3 cellular contexts compared by ENCODE assay signal in the genomic region with DNA sequence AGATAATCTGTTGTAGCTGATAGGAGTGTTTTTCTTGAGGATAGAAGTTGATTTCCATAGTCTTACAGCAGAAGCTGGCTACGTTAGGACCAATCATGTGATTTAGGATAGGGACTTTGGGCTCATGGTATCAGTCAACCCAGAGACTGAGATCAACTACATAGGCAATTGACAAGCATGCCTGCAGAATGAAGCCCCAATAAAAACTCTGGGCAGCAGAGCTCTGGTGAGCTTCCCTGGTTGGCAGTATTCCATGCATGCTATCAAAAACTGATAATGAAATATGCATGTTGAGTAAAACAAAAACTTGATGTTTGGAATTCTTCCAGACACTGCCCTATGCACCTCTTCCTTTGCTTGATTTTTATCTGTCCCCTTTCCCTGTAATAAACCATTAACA.
A peak's percentile ranks its signal among the peaks of the same experiment; 100 is the strongest.
TF ChIP-seq lines count a peak whose summit lies in the region.

No MANE protein-coding gene starts in this region.

TF ChIP-seq in SK-N-SH, 30 proteins besides CTCF, POLR2A, EP300 and RAD21:
- TF ChIP-seq NRF1 (IDR thresholded peaks at IDR 0.05; ENCODE audit: low read depth, low read length) = no peak
- no peak for TF ChIP-seq MXI1 (IDR thresholded peaks at IDR 0.05; ENCODE audit: low read depth, low read length)
- no peak for TF ChIP-seq NFIC (IDR thresholded peaks at IDR 0.05; ENCODE audit: borderline replicate concordance)
TF ChIP-seq in SK-N-SH: peak in this region for 0.

TF ChIP-seq in SK-N-SH treated with all-trans-retinoic acid at 6 μM for 48 hours, 23 proteins besides CTCF, POLR2A, EP300 and RAD21:
- TF ChIP-seq OSR1 (CRISPR knock-in tag; IDR thresholded peaks at IDR 0.05) = no peak
- TF ChIP-seq, protein P1, sequence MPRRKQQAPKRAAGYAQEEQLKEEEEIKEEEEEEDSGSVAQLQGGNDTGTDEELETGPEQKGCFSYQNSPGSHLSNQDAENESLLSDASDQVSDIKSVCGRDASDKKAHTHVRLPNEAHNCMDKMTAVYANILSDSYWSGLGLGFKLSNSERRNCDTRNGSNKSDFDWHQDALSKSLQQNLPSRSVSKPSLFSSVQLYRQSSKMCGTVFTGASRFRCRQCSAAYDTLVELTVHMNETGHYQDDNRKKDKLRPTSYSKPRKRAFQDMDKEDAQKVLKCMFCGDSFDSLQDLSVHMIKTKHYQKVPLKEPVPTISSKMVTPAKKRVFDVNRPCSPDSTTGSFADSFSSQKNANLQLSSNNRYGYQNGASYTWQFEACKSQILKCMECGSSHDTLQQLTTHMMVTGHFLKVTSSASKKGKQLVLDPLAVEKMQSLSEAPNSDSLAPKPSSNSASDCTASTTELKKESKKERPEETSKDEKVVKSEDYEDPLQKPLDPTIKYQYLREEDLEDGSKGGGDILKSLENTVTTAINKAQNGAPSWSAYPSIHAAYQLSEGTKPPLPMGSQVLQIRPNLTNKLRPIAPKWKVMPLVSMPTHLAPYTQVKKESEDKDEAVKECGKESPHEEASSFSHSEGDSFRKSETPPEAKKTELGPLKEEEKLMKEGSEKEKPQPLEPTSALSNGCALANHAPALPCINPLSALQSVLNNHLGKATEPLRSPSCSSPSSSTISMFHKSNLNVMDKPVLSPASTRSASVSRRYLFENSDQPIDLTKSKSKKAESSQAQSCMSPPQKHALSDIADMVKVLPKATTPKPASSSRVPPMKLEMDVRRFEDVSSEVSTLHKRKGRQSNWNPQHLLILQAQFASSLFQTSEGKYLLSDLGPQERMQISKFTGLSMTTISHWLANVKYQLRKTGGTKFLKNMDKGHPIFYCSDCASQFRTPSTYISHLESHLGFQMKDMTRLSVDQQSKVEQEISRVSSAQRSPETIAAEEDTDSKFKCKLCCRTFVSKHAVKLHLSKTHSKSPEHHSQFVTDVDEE (CRISPR knock-in tag; IDR thresholded peaks at IDR 0.05) = no peak
- TF ChIP-seq GLIS3 (CRISPR knock-in tag; IDR thresholded peaks at IDR 0.05) = no peak
- TF ChIP-seq ZFP3 (CRISPR knock-in tag; IDR thresholded peaks at IDR 0.05) = no peak
- TF ChIP-seq, protein P2, sequence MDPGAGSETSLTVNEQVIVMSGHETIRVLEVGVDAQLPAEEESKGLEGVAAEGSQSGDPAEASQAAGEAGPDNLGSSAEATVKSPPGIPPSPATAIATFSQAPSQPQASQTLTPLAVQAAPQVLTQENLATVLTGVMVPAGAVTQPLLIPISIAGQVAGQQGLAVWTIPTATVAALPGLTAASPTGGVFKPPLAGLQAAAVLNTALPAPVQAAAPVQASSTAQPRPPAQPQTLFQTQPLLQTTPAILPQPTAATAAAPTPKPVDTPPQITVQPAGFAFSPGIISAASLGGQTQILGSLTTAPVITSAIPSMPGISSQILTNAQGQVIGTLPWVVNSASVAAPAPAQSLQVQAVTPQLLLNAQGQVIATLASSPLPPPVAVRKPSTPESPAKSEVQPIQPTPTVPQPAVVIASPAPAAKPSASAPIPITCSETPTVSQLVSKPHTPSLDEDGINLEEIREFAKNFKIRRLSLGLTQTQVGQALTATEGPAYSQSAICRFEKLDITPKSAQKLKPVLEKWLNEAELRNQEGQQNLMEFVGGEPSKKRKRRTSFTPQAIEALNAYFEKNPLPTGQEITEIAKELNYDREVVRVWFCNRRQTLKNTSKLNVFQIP (CRISPR knock-in tag; IDR thresholded peaks at IDR 0.05; ENCODE audit: borderline replicate concordance, low read depth) = no peak
- no peak for TF ChIP-seq ZNF8 (CRISPR knock-in tag; IDR thresholded peaks at IDR 0.05)
- no peak for TF ChIP-seq ZFP30 (CRISPR knock-in tag; IDR thresholded peaks at IDR 0.05)

TF ChIP-seq in K562, 482 proteins besides CTCF, POLR2A, EP300 and RAD21:
- TF ChIP-seq ZNF75A (CRISPR knock-in tag; IDR thresholded peaks at IDR 0.05) (no peak), ETV1 (tag; conservative IDR thresholded peaks at IDR 0.05; ENCODE audit: low read depth) (no peak), ETS2 (tag; IDR thresholded peaks at IDR 0.05; ENCODE audit: borderline replicate concordance, poor library complexity, severe bottlenecking) (no peak), MCM7 (IDR thresholded peaks at IDR 0.05) (no peak), PTRF (tag; IDR thresholded peaks at IDR 0.05) (no peak), ZBTB17 (CRISPR knock-in tag; IDR thresholded peaks at IDR 0.05) (peak; percentile 96), NONO (IDR thresholded peaks at IDR 0.05; ENCODE audit: low read depth in 2 of 2, low read length in 1 of 2) (no peak), ZNF77 (CRISPR knock-in tag; IDR thresholded peaks at IDR 0.05) (no peak), ZNF644 (tag; IDR thresholded peaks at IDR 0.05; ENCODE audit: low read depth) (no peak), ZNF316 (IDR thresholded peaks at IDR 0.05) (no peak), KLF6 (CRISPR knock-in tag; IDR thresholded peaks at IDR 0.05; ENCODE audit: borderline replicate concordance) (no peak), ZNF778 (CRISPR knock-in tag; IDR thresholded peaks at IDR 0.05) (no peak)
- TF ChIP-seq, protein P3, sequence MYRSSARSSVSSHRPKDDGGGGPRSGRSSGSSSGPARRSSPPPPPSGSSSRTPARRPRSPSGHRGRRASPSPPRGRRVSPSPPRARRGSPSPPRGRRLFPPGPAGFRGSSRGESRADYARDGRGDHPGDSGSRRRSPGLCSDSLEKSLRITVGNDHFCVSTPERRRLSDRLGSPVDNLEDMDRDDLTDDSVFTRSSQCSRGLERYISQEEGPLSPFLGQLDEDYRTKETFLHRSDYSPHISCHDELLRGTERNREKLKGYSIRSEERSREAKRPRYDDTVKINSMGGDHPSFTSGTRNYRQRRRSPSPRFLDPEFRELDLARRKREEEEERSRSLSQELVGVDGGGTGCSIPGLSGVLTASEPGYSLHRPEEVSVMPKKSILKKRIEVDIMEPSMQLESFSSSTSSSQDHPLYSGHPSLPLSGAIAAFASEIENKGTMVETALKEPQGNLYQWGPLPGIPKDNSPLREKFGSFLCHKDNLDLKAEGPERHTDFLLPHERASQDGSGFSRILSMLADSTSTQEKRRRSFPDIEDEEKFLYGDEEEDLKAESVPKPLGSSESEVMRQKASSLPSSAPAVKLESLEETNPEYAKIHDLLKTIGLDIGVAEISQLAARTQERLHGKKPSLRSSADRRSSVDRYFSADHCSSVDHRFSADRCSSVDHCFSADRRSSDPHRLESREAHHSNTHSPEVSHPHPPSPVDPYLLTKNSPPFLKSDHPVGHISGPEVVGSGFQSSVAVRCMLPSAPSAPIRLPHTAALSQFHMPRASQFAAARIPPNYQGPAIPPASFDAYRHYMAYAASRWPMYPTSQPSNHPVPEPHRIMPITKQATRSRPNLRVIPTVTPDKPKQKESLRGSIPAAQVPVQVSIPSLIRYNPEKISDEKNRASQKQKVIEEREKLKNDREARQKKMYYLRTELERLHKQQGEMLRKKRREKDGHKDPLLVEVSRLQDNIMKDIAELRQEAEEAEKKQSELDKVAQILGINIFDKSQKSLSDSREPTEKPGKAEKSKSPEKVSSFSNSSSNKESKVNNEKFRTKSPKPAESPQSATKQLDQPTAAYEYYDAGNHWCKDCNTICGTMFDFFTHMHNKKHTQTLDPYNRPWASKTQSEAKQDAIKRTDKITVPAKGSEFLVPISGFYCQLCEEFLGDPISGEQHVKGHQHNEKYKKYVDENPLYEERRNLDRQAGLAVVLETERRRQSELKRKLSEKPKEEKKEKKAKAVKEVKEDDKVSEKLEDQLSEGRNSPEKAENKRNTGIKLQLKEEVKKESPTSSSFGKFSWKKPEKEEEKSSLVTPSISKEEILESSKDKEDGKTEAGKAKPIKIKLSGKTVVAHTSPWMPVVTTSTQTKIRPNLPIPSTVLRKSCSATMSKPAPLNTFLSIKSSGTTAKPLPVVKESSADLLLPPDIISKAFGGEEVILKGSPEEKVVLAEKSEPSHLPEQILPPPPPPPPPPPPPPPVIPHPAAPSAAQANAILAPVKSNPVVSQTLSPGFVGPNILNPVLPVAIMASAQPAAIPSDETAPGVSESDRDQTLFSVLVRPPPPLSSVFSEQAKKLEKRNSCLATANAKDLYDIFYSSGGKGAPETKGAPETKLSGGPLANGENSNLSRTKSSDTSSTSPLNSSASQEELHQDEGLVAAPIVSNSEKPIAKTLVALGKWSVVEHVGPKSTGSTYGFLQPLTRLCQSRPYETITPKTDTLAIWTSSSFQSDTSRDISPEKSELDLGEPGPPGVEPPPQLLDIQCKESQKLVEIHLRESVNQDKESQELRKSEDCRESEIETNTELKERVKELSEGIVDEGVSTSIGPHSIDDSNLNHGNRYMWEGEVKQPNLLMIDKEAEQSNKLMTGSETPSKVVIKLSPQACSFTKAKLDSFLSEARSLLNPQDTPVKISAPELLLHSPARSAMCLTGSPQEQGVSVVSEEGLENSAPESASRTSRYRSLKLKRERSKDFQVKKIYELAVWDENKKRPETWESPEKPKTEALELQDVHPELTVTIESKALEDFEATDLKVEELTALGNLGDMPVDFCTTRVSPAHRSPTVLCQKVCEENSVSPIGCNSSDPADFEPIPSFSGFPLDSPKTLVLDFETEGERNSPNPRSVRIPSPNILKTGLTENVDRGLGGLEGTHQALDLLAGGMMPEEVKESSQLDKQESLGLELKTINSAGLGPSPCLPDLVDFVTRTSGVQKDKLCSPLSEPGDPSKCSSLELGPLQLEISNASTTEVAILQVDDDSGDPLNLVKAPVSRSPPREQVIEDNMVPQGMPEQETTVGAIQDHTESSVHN (IDR thresholded peaks at IDR 0.05; ENCODE audit: borderline replicate concordance in 1 of 2, low read depth in 1 of 2) = no peak
- TF ChIP-seq, protein P4, sequence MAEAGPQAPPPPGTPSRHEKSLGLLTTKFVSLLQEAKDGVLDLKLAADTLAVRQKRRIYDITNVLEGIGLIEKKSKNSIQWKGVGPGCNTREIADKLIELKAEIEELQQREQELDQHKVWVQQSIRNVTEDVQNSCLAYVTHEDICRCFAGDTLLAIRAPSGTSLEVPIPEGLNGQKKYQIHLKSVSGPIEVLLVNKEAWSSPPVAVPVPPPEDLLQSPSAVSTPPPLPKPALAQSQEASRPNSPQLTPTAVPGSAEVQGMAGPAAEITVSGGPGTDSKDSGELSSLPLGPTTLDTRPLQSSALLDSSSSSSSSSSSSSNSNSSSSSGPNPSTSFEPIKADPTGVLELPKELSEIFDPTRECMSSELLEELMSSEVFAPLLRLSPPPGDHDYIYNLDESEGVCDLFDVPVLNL (CRISPR knock-in tag; IDR thresholded peaks at IDR 0.05; ENCODE audit: low read depth) = no peak
- TF ChIP-seq, protein P5, sequence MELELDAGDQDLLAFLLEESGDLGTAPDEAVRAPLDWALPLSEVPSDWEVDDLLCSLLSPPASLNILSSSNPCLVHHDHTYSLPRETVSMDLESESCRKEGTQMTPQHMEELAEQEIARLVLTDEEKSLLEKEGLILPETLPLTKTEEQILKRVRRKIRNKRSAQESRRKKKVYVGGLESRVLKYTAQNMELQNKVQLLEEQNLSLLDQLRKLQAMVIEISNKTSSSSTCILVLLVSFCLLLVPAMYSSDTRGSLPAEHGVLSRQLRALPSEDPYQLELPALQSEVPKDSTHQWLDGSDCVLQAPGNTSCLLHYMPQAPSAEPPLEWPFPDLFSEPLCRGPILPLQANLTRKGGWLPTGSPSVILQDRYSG (tag; conservative IDR thresholded peaks at IDR 0.05; ENCODE audit: low read depth) = no peak
- TF ChIP-seq, protein P6, sequence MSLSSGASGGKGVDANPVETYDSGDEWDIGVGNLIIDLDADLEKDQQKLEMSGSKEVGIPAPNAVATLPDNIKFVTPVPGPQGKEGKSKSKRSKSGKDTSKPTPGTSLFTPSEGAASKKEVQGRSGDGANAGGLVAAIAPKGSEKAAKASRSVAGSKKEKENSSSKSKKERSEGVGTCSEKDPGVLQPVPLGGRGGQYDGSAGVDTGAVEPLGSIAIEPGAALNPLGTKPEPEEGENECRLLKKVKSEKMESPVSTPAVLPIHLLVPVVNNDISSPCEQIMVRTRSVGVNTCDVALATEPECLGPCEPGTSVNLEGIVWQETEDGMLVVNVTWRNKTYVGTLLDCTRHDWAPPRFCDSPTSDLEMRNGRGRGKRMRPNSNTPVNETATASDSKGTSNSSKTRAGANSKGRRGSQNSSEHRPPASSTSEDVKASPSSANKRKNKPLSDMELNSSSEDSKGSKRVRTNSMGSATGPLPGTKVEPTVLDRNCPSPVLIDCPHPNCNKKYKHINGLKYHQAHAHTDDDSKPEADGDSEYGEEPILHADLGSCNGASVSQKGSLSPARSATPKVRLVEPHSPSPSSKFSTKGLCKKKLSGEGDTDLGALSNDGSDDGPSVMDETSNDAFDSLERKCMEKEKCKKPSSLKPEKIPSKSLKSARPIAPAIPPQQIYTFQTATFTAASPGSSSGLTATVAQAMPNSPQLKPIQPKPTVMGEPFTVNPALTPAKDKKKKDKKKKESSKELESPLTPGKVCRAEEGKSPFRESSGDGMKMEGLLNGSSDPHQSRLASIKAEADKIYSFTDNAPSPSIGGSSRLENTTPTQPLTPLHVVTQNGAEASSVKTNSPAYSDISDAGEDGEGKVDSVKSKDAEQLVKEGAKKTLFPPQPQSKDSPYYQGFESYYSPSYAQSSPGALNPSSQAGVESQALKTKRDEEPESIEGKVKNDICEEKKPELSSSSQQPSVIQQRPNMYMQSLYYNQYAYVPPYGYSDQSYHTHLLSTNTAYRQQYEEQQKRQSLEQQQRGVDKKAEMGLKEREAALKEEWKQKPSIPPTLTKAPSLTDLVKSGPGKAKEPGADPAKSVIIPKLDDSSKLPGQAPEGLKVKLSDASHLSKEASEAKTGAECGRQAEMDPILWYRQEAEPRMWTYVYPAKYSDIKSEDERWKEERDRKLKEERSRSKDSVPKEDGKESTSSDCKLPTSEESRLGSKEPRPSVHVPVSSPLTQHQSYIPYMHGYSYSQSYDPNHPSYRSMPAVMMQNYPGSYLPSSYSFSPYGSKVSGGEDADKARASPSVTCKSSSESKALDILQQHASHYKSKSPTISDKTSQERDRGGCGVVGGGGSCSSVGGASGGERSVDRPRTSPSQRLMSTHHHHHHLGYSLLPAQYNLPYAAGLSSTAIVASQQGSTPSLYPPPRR (CRISPR knock-in tag; IDR thresholded peaks at IDR 0.05; ENCODE audit: borderline replicate concordance) = no peak
- TF ChIP-seq, protein P7, sequence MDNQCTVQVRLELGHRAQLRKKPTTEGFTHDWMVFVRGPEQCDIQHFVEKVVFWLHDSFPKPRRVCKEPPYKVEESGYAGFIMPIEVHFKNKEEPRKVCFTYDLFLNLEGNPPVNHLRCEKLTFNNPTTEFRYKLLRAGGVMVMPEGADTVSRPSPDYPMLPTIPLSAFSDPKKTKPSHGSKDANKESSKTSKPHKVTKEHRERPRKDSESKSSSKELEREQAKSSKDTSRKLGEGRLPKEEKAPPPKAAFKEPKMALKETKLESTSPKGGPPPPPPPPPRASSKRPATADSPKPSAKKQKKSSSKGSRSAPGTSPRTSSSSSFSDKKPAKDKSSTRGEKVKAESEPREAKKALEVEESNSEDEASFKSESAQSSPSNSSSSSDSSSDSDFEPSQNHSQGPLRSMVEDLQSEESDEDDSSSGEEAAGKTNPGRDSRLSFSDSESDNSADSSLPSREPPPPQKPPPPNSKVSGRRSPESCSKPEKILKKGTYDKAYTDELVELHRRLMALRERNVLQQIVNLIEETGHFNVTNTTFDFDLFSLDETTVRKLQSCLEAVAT (IDR thresholded peaks at IDR 0.05) = peak in 1 of 2 experiments; percentile 64; a peak in 1 of 4 replicates
